In the genomic region with DNA sequence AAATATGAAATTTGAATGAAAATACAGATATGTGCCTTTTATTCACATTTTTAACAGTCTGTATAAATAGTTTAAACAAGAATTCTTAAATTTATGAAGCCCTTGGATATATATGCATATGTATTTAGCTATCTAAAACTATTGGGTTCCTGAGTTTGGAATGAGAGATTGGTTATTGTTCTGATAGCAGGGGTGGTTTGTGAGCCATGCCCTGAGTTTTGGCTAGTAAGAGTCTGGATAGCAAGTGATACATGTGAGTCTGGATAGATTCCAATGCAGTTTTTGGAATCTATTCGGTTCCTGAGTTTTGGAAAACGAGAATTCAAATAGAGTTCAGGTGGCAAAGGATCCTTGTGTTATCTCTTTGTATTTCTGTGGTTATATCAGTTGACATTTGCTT, we compare ENCODE assay signal across 8 cellular contexts. TPM values are rescaled to one million over a fixed set of nuclear protein-coding genes. Genes with fewer than 3 reads are reported as not detected.
A peak's percentile ranks its signal among the peaks of the same experiment; 100 is the strongest.
DNase-seq lines count a peak whose midpoint lies in the region; ATAC-seq, FAIRE-seq and TF ChIP-seq lines count a peak whose summit lies in the region.

No MANE protein-coding gene starts in this region.

- H3K27me3 ChIP-seq in heart right ventricle (no peaks in the 10 kb centered on the region), kidney epithelial cell (ENCODE audit: control insufficient read depth, insufficient read depth, low read length) (no peaks in the 10 kb centered on the region), thyroid gland (no peaks in the 10 kb centered on the region)

- no peak for TF ChIP-seq POLR2A in thyroid gland (IDR thresholded peaks at IDR 0.05)

- H3K9me3 ChIP-seq in heart right ventricle (peaks cover 0 to 6% (median 0%) of the 10 kb centered on the region in 11 donors), thyroid gland (no peaks in the 10 kb centered on the region)

- FAIRE-seq in HTR-8/SVneo (lab: Jason Lieb, UNC): no peak

- intact Hi-C loops in heart right ventricle (cut with DNase I) (no loop called here), Right ventricle myocardium superior (cut with DNase I) (no loop called here), thyroid gland (cut with DNase I) (no loop called here)

- H3K27me3 Mint-ChIP-seq in activated naive CD8-positive, alpha-beta T cell: no peaks in the 10 kb centered on the region

- WGBS in heart right ventricle, 2 donors: 5 to 9% methylated on average over 2 of the region's 2 CpGs
- WGBS in thyroid gland, 2 donors: 8 to 17% methylated on average over 2 of the region's 2 CpGs

- TF ChIP-seq CTCF in heart right ventricle (IDR thresholded peaks at IDR 0.05) (no peak), kidney epithelial cell (IDR thresholded peaks at IDR 0.05; ENCODE audit: insufficient read depth, low read length, poor library complexity, severe bottlenecking) (no peak), thyroid gland (IDR thresholded peaks at IDR 0.05) (no peak)

- H3K4me1 Mint-ChIP-seq in activated naive CD8-positive, alpha-beta T cell (ENCODE audit: low read depth): peaks cover 73% of the 10 kb centered on the region

- H3K36me3 ChIP-seq in heart right ventricle (no peaks in the 10 kb centered on the region), kidney epithelial cell (ENCODE audit: control insufficient read depth, insufficient read depth, low read length) (no peaks in the 10 kb centered on the region), thyroid gland (no peaks in the 10 kb centered on the region)

- H3K4me3 ChIP-seq in heart right ventricle (peak overlapping the region in 9 of 10 donors; percentile 0 to 96 (median 88)), kidney epithelial cell (ENCODE audit: low read depth, low read length) (peak overlapping the region; percentile 26), thyroid gland (replicated peaks in 1 of 3) (peak overlapping the region in 2 of 3 donors; percentile 10 to 26)

- peaks cover 4% of the 10 kb centered on the region for H3K36me3 Mint-ChIP-seq in activated naive CD8-positive, alpha-beta T cell

- H3K4me3 Mint-ChIP-seq in activated naive CD8-positive, alpha-beta T cell: peak overlapping the region; percentile 96

- H3K27ac ChIP-seq in heart right ventricle (peak overlapping the region in 3 of 10 donors; percentile 7 to 93 (median 15)), thyroid gland (no peak overlapping the region)

- ATAC-seq in heart right ventricle: no peak
- ATAC-seq in Right ventricle myocardium superior (ENCODE audit: poor library complexity): no peak
- no peak for ATAC-seq in HG03097 (IDR thresholded peaks at IDR 0.05; ENCODE audit: low FRiP score, unreplicated experiment)

- DNase-seq in heart right ventricle (no peak), Right ventricle myocardium superior (no peak), kidney epithelial cell (ENCODE audit: low read depth) (no peak), thyroid gland (no peak), HTR-8/SVneo (ENCODE audit: insufficient read length, low spot score) (no peak), anterior cingulate cortex (lab: John Stamatoyannopoulos, UW) (no peak)

- peaks cover 0 to 78% (median 49%) of the 10 kb centered on the region in 9 donors for H3K4me1 ChIP-seq in heart right ventricle
- H3K4me1 ChIP-seq in thyroid gland: peaks cover 41 to 42% of the 10 kb centered on the region in 2 donors

- no peaks in the 10 kb centered on the region for H3K9me3 Mint-ChIP-seq in activated naive CD8-positive, alpha-beta T cell (ENCODE audit: low read depth)

- H3K27ac Mint-ChIP-seq in activated naive CD8-positive, alpha-beta T cell: no peak overlapping the region

RNA-seq across cellular contexts. Expression of gene MAN1A2, which starts 2.8 kb away (rescaled TPM):
- 10 to 100 TPM; 22.6 to 37.3 (median 26.3) TPM for total RNA-seq in heart right ventricle
- 1 to 10 TPM; 5.1 to 6.4 TPM for polyA plus RNA-seq in heart right ventricle
- 23.5 TPM for total RNA-seq in Right ventricle myocardium superior
- total RNA-seq in kidney epithelial cell: 22.0 and 27.5 TPM in 2 replicates
- total RNA-seq in thyroid gland: 10 to 100 TPM; 55.0 to 84.2 (median 79.8) TPM

Comparison
In these comparisons a context has a peak if more than half of its experiments do, and no peak if none do; other contexts are left out.
1. H3K4me3 ChIP-seq: peak in every context shown above with its lines; median percentile 88 in heart right ventricle; 26 in kidney epithelial cell; 18 in thyroid gland.